In the genomic region with DNA sequence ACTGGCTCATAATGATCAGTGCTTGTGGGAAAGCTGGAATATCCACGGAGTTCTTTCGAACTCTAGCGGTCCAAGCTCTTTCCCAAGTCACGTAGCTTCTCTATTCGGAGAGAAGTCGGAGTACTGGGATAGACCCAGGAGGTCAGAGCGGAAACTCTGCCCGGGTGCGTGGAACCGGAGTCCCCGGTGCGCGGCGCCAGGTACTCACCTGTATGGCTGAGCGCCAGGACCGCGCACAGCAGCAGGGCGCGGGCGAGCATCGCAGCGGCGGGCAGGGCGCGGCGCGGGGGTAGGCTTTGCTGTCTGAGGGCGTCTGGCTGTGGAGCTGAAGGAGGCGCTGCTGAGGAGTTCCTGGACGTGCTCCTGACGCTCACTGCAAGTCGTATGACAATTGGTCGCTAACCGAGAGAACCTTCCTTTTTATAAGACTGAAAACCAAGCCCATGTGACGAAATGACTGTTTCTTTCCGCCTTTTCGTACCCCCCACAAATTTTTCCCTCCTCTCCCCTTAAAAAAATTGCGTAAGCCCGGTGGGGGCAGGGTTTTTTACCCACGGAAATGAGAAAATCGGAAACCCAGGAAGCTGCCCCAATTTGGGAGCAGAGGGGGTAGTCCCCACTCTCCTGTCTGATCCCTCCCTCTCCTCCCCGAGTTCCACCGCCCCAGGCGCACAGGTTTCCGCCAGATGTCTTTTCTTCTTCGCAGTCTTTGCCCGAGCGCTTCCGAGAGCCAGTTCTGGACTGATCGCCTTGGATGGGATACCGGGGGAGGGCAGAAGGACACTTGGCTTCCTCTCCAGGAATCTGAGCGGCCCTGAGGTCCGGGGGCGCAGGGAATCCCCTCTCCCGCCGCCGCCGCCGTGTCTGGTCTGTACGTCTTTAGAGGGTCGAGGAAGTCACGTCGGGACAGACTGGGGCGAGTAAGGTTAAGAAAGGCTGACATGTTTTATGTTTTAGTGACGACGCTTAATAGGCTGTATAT, we compare ENCODE assay signal across 8 cellular contexts. TPM values are rescaled to one million over a fixed set of nuclear protein-coding genes. Genes with fewer than 3 reads are reported as not detected.
DNase-seq lines count a peak whose midpoint lies in the region; ATAC-seq and TF ChIP-seq lines count a peak whose summit lies in the region.

A gene (minus strand): TSS at position 393 of the 982 bp plus-strand sequence. CDS start 133 bp downstream, at position 260.

- no peaks in the 10 kb centered on the region for H3K27me3 ChIP-seq in KMS-11 (ENCODE audit: insufficient read depth, low read depth)
- peaks cover 35% of the 10 kb centered on the region for H3K27me3 ChIP-seq in iPS-20b (ENCODE audit: insufficient read depth, low read length)
- no peaks in the 10 kb centered on the region for H3K27me3 ChIP-seq in sigmoid colon

- DNase-seq in GM04504 (ENCODE audit: low read depth) (peak; percentile 65), SKM-1 treated with dmso at 0.1 percent for 144 hours (lab: John Stamatoyannopoulos, UW; ENCODE audit: unreplicated experiment) (peak; percentile 99), T47D (ENCODE audit: low read depth in 1 of 2, low spot score in 1 of 2) (peak; percentile 24 to 79), sigmoid colon (peak; percentile 95), NCI-H2196 treated with DMSO at 0.1 percent for 48 hours (lab: John Stamatoyannopoulos, UW; ENCODE audit: unreplicated experiment) (no peak)

- H3K4me1 ChIP-seq in KMS-11 (ENCODE audit: low read depth, poor library complexity, severe bottlenecking) (peaks cover 12% of the 10 kb centered on the region), iPS-20b (ENCODE audit: insufficient read depth, low read length) (no peaks in the 10 kb centered on the region), sigmoid colon (peaks cover 0 to 55% (median 20%) of the 10 kb centered on the region in 4 donors)

- H3K36me3 ChIP-seq in KMS-11 (ENCODE audit: insufficient read depth) (no peaks in the 10 kb centered on the region), iPS-20b (ENCODE audit: insufficient read depth, low read depth, low read length) (no peaks in the 10 kb centered on the region), sigmoid colon (peaks cover 0 to 35% (median 15%) of the 10 kb centered on the region in 4 donors)

- intact Hi-C loops in sigmoid colon (cut with DNase I), result loop anchor here (2.0 to 10.0 kb wide), 5 partner anchors 53 to 302 kb away; a partner anchor contains a TSS

- TF ChIP-seq EP300 in sigmoid colon (IDR thresholded peaks at IDR 0.05), result peak in 2 of 4 donors; percentile 62 to 72

- peak; percentile 83 to 87 for TF ChIP-seq POLR2A in sigmoid colon (IDR thresholded peaks at IDR 0.05)

- no peaks in the 10 kb centered on the region for H3K79me2 ChIP-seq in KMS-11 (ENCODE audit: insufficient read depth, low read depth)

- H3K27ac ChIP-seq in KMS-11, result no peak within 1 kb of the TSS
- no peak within 1 kb of the TSS for H3K27ac ChIP-seq in iPS-20b (ENCODE audit: low read length)
- H3K27ac ChIP-seq in sigmoid colon, result peak within 1 kb of the TSS; percentile 89 to 96 (median 94)

- peak; percentile 88 for ATAC-seq in GM21825 (IDR thresholded peaks at IDR 0.05; ENCODE audit: unreplicated experiment)

- H3K9ac ChIP-seq in KMS-11, result peak within 1 kb of the TSS; percentile 41; the same call in 1 of the 2 replicates
- H3K9ac ChIP-seq in iPS-20b (ENCODE audit: low read depth, low read length), result peak within 1 kb of the TSS; percentile 82

- TF ChIP-seq CTCF in KMS-11 (conservative IDR thresholded peaks at IDR 0.05; ENCODE audit: low read depth, low read length) (no peak), sigmoid colon (IDR thresholded peaks at IDR 0.05) (peak in 3 of 4 experiments; percentile 9 to 39 (median 35))

- H3K4me3 ChIP-seq in KMS-11 (IDR thresholded peaks at IDR 0.05; ENCODE audit: insufficient read depth, low read depth, low read length) (peak within 1 kb of the TSS; percentile 69), iPS-20b (ENCODE audit: low read length) (peak within 1 kb of the TSS; percentile 96), sigmoid colon (peak within 1 kb of the TSS; percentile 72 to 78 (median 74))

- in situ Hi-C loops in T47D (cut with HindIII; ENCODE audit: low pct_unique_long_range_greater_than_20kb, low sequenced_read_pairs), result no loop called here

- WGBS in sigmoid colon, 2 donors, result 1% methylated on average over 66 of the region's 66 CpGs

- H3K4me2 ChIP-seq in KMS-11, result peak within 1 kb of the TSS; percentile 34; the same call in 1 of the 2 replicates

- H4K20me1 ChIP-seq in KMS-11 (ENCODE audit: insufficient read depth), result no peaks in the 10 kb centered on the region

- H3K9me3 ChIP-seq in iPS-20b (ENCODE audit: insufficient read depth, low read depth, low read length) (no peaks in the 10 kb centered on the region), sigmoid colon (no peaks in the 10 kb centered on the region)

- peak within 1 kb of the TSS; percentile 66 for H2AFZ ChIP-seq in KMS-11 (ENCODE audit: low read depth)

RNA-seq across cellular contexts. Expression of the gene that starts here (rescaled TPM):
- total RNA-seq in sigmoid colon, result 100 to 1,000 TPM in 1 of 4 donors, 10 to 100 TPM in 3; 16.1 to 118 (median 31.1) TPM
- 1 to 10 TPM in 2 of 3 donors, under 1 TPM in 1; 0.60 to 8.1 (median 3.0) TPM for polyA plus RNA-seq in sigmoid colon

Comparison
In these comparisons a context has a peak if more than half of its experiments do, and no peak if none do; other contexts are left out.
1. H3K27ac ChIP-seq: peak in sigmoid colon (4 of 4); none in KMS-11 (single experiment) and iPS-20b (single experiment).
2. Peak in every context shown above with its lines, with median percentiles within 50 percentile points of each other: H3K4me3 ChIP-seq.